In genomic region chr19:632228-633067, GRCh38 we compare ENCODE assay signal across 1 cellular context.
TF ChIP-seq lines count a peak whose summit lies in the region.

No MANE protein-coding gene starts in this region.

TF ChIP-seq in A549, 52 proteins besides CTCF, POLR2A, EP300 and RAD21 (continued from another document):
- no peak for TF ChIP-seq HMGXB4 (CRISPR knock-in tag; IDR thresholded peaks at IDR 0.05; ENCODE audit: borderline replicate concordance)
- TF ChIP-seq, protein P1, sequence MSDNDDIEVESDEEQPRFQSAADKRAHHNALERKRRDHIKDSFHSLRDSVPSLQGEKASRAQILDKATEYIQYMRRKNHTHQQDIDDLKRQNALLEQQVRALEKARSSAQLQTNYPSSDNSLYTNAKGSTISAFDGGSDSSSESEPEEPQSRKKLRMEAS (IDR thresholded peaks at IDR 0.05): peak; percentile 60; the same call in 1 of the 2 replicates
